8 cellular contexts compared by ENCODE assay signal in the genomic region with DNA sequence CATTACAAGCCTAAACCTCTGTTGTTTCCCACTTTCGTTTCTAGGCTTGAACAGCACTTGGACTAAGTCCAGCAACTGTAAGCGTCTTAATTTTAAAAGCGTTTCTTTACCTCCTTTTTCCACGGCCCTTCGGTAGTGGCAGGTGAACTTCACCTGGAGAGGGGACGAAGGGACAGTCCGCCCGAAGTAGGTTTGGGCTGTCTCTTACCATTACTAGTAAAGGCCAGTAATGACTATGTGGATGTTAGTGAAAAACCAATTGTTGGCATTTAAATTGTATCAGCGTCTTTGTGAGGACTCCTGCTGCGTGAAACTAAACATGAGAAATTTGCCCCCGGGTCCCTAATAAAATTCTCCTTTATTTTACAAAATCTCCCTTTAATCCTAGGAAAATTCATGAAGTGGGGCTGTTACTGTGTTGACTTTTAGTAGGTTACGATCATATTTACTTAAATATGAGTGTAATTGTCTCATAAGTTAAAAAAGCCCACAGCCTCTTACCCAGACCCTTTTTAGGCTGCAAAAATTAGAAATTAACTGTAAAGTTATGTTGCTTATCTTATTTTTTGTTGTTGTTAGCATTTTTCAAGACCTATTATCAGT. TPM values are rescaled to one million over a fixed set of nuclear protein-coding genes. Genes with fewer than 3 reads are reported as not detected.
DNase-seq lines count a peak whose midpoint lies in the region; ATAC-seq and TF ChIP-seq lines count a peak whose summit lies in the region.

No MANE protein-coding gene starts in this region.

- TF ChIP-seq POLR2A in right lobe of liver (IDR thresholded peaks at IDR 0.05) (no peak), tibial nerve (IDR thresholded peaks at IDR 0.05) (no peak)

- in situ Hi-C loops in G401 (cut with HindIII; ENCODE audit: low sequenced_read_pairs): no loop called here

- intact Hi-C loops in right lobe of liver (cut with DNase I): loop anchor here in 1 of 2 donors (10.0 kb wide), 1 partner anchor 109 kb away; no protein-coding TSS in a partner anchor

- H3K4me3 ChIP-seq in cardiac fibroblast (replicated peaks in 1 of 2; ENCODE audit: low read depth in 2 of 2, low read length in 2 of 2) (peak overlapping the region; percentile 92 to 97), right lobe of liver (peak overlapping the region; percentile 93 to 97 (median 97)), tibial nerve (peak overlapping the region; percentile 69 to 100 (median 87))

- H3K27me3 ChIP-seq in right lobe of liver (no peaks in the 10 kb centered on the region), tibial nerve (no peaks in the 10 kb centered on the region)

- no peaks in the 10 kb centered on the region for H3K9me3 ChIP-seq in KOPT-K1 (ENCODE audit: insufficient read depth, low read length, poor library complexity, severe bottlenecking)
- no peaks in the 10 kb centered on the region for H3K9me3 ChIP-seq in right lobe of liver
- H3K9me3 ChIP-seq in tibial nerve: no peaks in the 10 kb centered on the region

- TF ChIP-seq EP300 in tibial nerve (IDR thresholded peaks at IDR 0.05): peak in 1 of 2 donors; percentile 37

- H3K36me3 ChIP-seq in KOPT-K1 (ENCODE audit: insufficient read depth, low read length) (peaks cover 43% of the 10 kb centered on the region), right lobe of liver (no peaks in the 10 kb centered on the region), tibial nerve (peaks cover 0 to under 1% (median 0%) of the 10 kb centered on the region in 3 donors)

- peak; percentile 74 for DNase-seq in G401 (ENCODE audit: low spot score)
- peak; percentile 72 for DNase-seq in cardiac fibroblast (ENCODE audit: low read depth in 2 of 2)
- no peak for DNase-seq in right lobe of liver
- DNase-seq in tibial nerve (ENCODE audit: low spot score in 2 of 2): no peak
- no peak for DNase-seq in stimulated activated CD4-positive, alpha-beta T cell treated with anti-CD3 and anti-CD28 coated beads, Interleukin-12 subunit alpha, Interleukin-12 subunit beta, amount 100 ng/mL, for 4 hours
- DNase-seq in UCSD-AML1 (lab: John Stamatoyannopoulos, UW; ENCODE audit: unreplicated experiment): no peak
- DNase-seq in cortex of kidney (lab: John Stamatoyannopoulos, UW): no peak

- ATAC-seq in right lobe of liver: peak; percentile 4 to 11 (median 7)

- H3K4me1 ChIP-seq in right lobe of liver (peaks cover 0 to 40% (median 12%) of the 10 kb centered on the region in 4 donors), tibial nerve (peaks cover 0 to 61% (median 24%) of the 10 kb centered on the region in 4 donors)

- WGBS in right lobe of liver (ENCODE audit: insufficient coverage, low coverage, low lambda C conversion rate, missing lambda C conversion rate): under 1% methylated on average over 12 of the region's 12 CpGs
- WGBS in tibial nerve, 2 donors: 0% methylated on average over 12 of the region's 12 CpGs

- H3K27ac ChIP-seq in KOPT-K1 (ENCODE audit: low read depth, low read length, poor library complexity, severe bottlenecking): peak overlapping the region; percentile 94
- H3K27ac ChIP-seq in right lobe of liver: peak overlapping the region; percentile 99 to 100 (median 100)
- H3K27ac ChIP-seq in tibial nerve: peak overlapping the region; percentile 96 to 100 (median 100)

- TF ChIP-seq CTCF in cardiac fibroblast (IDR thresholded peaks at IDR 0.05; ENCODE audit: low read depth, low read length): no peak
- TF ChIP-seq CTCF in right lobe of liver (IDR thresholded peaks at IDR 0.05): no peak
- no peak for TF ChIP-seq CTCF in tibial nerve (IDR thresholded peaks at IDR 0.05)

RNA-seq across cellular contexts. Expression of a gene that starts 1.0 kb away (rescaled TPM):
- total RNA-seq in G401 (2014; rRNA removed; shearing (Covaris generic)): 35.2 and 62.6 TPM in 2 replicates
- 100 to 1,000 TPM; 203 to 381 (median 320) TPM for total RNA-seq in right lobe of liver
- total RNA-seq in tibial nerve: 100 to 1,000 TPM; 476 to 770 (median 612) TPM

Comparison
In these comparisons a context has a peak if more than half of its experiments do, and no peak if none do; other contexts are left out.
1. DNase-seq: peak in G401 (single experiment) and cardiac fibroblast (2 of 2); none in right lobe of liver (0 of 3), tibial nerve (0 of 2), stimulated activated CD4-positive, alpha-beta T cell treated with anti-CD3 and anti-CD28 coated beads, Interleukin-12 subunit alpha, Interleukin-12 subunit beta, amount 100 ng/mL, for 4 hours (single experiment), UCSD-AML1 (single experiment) and cortex of kidney (single experiment).
2. Peak in every context shown above with its lines, with median percentiles within 50 percentile points of each other: H3K27ac ChIP-seq and H3K4me3 ChIP-seq.